8 cellular contexts compared by ENCODE assay signal in the genomic region with DNA sequence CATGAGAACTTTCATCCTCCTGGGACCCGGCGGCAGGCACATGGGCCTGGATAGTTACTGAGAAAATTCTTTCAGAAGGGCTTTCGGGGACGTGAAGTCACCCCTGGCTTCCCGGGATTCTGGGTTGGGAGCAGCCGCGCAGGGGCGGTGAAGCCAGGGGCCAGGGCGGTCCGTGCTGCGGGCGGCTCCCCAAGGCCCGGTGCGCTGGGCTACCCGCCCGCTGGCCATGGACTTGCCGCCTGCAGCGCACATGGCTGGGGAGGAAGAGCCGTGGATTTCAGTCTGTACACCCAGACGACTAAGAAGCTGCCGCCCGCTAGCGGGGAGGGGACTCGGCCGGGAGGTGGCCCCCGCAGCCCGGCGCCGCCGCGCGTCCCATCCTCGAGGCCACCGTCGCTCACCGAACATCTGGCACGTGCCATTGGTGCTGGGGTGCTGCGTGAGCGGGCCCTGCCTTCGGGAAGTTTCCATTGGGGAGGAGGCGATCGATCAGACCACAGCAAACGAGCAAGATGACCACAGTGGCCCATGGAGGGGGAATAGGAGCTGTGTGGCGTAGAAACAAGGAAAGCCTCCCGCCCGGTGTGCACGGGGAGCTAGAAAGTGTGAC.
DNase-seq lines count a peak whose midpoint lies in the region; FAIRE-seq and TF ChIP-seq lines count a peak whose summit lies in the region.

No MANE protein-coding gene starts in this region.

- peak overlapping the region; percentile 70 for H3K9ac ChIP-seq in neural cell (ENCODE audit: low read length)

- H3K27ac ChIP-seq in ACC112 (ENCODE audit: low read depth, low read length) (no peak overlapping the region), RWPE1 (peak overlapping the region; percentile 79), esophagus squamous epithelium (peak overlapping the region in 2 of 4 donors; percentile 67 to 78), neural cell (ENCODE audit: low read length) (peak overlapping the region; percentile 87)

- H3K4me1 ChIP-seq in ACC112 (ENCODE audit: control insufficient read depth, insufficient read depth, low read length, unreplicated experiment) = peaks cover 13% of the 10 kb centered on the region
- peaks cover 2 to 24% (median 14%) of the 10 kb centered on the region in 3 donors for H3K4me1 ChIP-seq in esophagus squamous epithelium

- H3K9me3 ChIP-seq in esophagus squamous epithelium (no peaks in the 10 kb centered on the region), neural cell (ENCODE audit: low read length) (no peaks in the 10 kb centered on the region)

- TF ChIP-seq RAD21 in neural cell (conservative IDR thresholded peaks at IDR 0.05) = no peak

- no peak for FAIRE-seq in RCC 7860 (lab: Jason Lieb, UNC)

- no peaks in the 10 kb centered on the region for H4K20me1 ChIP-seq in neural cell (ENCODE audit: insufficient read depth)

- no peak for DNase-seq in RWPE1 (ENCODE audit: low spot score)
- no peak for DNase-seq in esophagus squamous epithelium (lab: John Stamatoyannopoulos, UW)
- no peak for DNase-seq in H4 (ENCODE audit: low spot score)
- DNase-seq in activated gamma-delta T cell treated with Interleukin-2 at 50 U/mL for 16 hours = no peak
- no peak for DNase-seq in DMS153 treated with DMSO at 0.1 percent for 48 hours (lab: John Stamatoyannopoulos, UW; ENCODE audit: unreplicated experiment)
- DNase-seq in RCC 7860 (ENCODE audit: low spot score) = no peak

- no peaks in the 10 kb centered on the region for H3K9me2 ChIP-seq in neural cell (ENCODE audit: insufficient read depth, low read length)

- no peak for TF ChIP-seq EP300 in neural cell (conservative IDR thresholded peaks at IDR 0.05; ENCODE audit: poor library complexity, severe bottlenecking)

- POLR2A ChIA-PET in RWPE1 (lab: Yijun Ruan, JAX; ENCODE audit: low non-redundant PET) = interaction anchor here (0.6 kb wide), 1 partner anchor 33 kb away, joined by 3 read pairs; no protein-coding TSS in a partner anchor

- CTCF ChIA-PET in RWPE1 (lab: Yijun Ruan, JAX) = no interaction called here

- 0 out of 2 replicates have a peak overlapping the region, but pooled peaks have one; percentile 60 for H3K4me3 ChIP-seq in ACC112 (ENCODE audit: low read depth, low read length)
- H3K4me3 ChIP-seq in esophagus squamous epithelium = peak overlapping the region; percentile 43 to 68 (median 62)
- H3K4me3 ChIP-seq in neural cell (ENCODE audit: low read length) = no peak overlapping the region

- no peak for TF ChIP-seq POLR2A in esophagus squamous epithelium (IDR thresholded peaks at IDR 0.05)

- H3F3A ChIP-seq in neural cell (ENCODE audit: insufficient read depth, low read length, poor library complexity, severe bottlenecking) = no peaks in the 10 kb centered on the region

- H3K27me3 ChIP-seq in ACC112 (ENCODE audit: insufficient read depth, low read length) (no peaks in the 10 kb centered on the region), esophagus squamous epithelium (no peaks in the 10 kb centered on the region), neural cell (ENCODE audit: insufficient read depth, low read depth, low read length) (no peaks in the 10 kb centered on the region)

- intact Hi-C loops in esophagus squamous epithelium (cut with DNase I) = no loop called here

- no peak for TF ChIP-seq CTCF in RWPE1 (conservative IDR thresholded peaks at IDR 0.05; ENCODE audit: low read depth)
- no peak for TF ChIP-seq CTCF in esophagus squamous epithelium (IDR thresholded peaks at IDR 0.05)
- TF ChIP-seq CTCF in neural cell (IDR thresholded peaks at IDR 0.05; ENCODE audit: poor library complexity, severe bottlenecking) = no peak

- H3K79me2 ChIP-seq in ACC112 (ENCODE audit: control insufficient read depth, insufficient read depth, low read length, unreplicated experiment) (no peaks in the 10 kb centered on the region), neural cell (replicated peaks; ENCODE audit: insufficient read depth, low read length) (no peaks in the 10 kb centered on the region)

- H3K36me3 ChIP-seq in ACC112 (ENCODE audit: insufficient read depth, low read length) (0 out of 2 replicates have a peak, but pooled peaks cover 3% of the 10 kb centered on the region), esophagus squamous epithelium (peaks cover 0 to 24% (median 7%) of the 10 kb centered on the region in 3 donors), neural cell (ENCODE audit: insufficient read depth, low read length) (no peaks in the 10 kb centered on the region)

- H2AFZ ChIP-seq in ACC112 (ENCODE audit: low read length, unreplicated experiment) (no peak overlapping the region), neural cell (ENCODE audit: low read depth, low read length) (no peak overlapping the region)

- 70 to 77% methylated on average over 4 to 6 of the region's 47 CpGs for WGBS in esophagus squamous epithelium, 2 donors

- H3K4me2 ChIP-seq in neural cell (ENCODE audit: low read length) = no peak overlapping the region

TF ChIP-seq in neural cell, 6 proteins besides CTCF, POLR2A, EP300 and RAD21:
- TF ChIP-seq MXI1 (conservative IDR thresholded peaks at IDR 0.05; ENCODE audit: poor library complexity, severe bottlenecking) = no peak
